1 cellular context compared by ENCODE assay signal in the genomic region with DNA sequence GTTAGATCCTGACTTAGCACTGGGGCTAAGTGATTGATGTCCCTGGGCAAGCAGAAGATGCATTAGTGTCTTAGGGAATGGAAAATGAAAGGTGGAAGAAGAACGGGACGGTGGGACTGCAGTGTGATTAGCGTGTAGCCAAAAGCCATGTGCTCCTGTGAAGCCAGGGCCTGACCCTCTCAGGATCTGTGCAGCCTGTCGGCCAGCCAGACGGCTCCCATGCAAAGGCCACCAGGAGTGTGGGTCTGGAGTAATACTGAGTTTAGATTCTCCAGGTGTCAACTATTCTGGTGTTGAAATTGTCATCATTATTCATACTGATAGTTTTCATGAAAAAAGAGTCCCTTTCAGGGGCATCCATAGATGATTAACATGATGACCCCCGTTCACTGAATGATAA.
TF ChIP-seq lines count a peak whose summit lies in the region.

No MANE protein-coding gene starts in this region.

TF ChIP-seq in IMR-90, 13 proteins besides CTCF, POLR2A, EP300 and RAD21:
- TF ChIP-seq RFX5 (IDR thresholded peaks at IDR 0.05; ENCODE audit: low read depth, low read length) = no peak
- no peak for TF ChIP-seq FOS (IDR thresholded peaks at IDR 0.05; ENCODE audit: low read depth, low read length)
- no peak for TF ChIP-seq RCOR1 (IDR thresholded peaks at IDR 0.05; ENCODE audit: insufficient replicate concordance, low read length)
- no peak for TF ChIP-seq NFE2L2 (IDR thresholded peaks at IDR 0.05; ENCODE audit: low read depth, low read length)
- TF ChIP-seq MAFK (IDR thresholded peaks at IDR 0.05; ENCODE audit: low read depth, low read length) = no peak
- no peak for TF ChIP-seq MAZ (IDR thresholded peaks at IDR 0.05; ENCODE audit: borderline replicate concordance, low read depth, low read length)
- no peak for TF ChIP-seq CHD1 (IDR thresholded peaks at IDR 0.05; ENCODE audit: low read depth, low read length)
